In the genomic region with DNA sequence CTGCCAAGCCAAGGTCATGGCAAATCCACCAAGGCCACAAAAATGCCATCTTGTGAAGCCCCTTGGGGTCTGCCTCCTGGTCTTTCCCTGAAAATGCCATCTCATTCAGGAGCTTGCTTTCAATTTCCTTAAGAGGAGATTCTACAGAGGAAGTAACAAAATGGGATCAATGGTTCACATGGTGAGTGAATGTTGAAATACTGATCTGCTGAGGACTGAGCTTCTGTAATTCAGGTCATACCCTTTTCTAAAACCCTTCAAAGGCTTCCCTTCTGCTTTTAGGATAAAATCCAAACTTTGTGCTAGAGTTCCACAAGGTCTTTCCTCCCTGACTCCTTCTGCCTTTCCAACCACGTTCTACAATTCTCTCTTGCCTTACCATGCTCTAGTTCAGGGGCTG, we compare ENCODE assay signal across 26 cellular contexts. TPM values are rescaled to one million over a fixed set of nuclear protein-coding genes. Genes with fewer than 3 reads are reported as not detected.
DNase-seq lines count a peak whose midpoint lies in the region; ATAC-seq, FAIRE-seq and TF ChIP-seq lines count a peak whose summit lies in the region.
"Had no signal": no experiment of that assay in that cellular context is flagged by ENCODE, and none has a peak within 500 bp of the region (broad histone marks: within the 10 kb centered on the region; RNA-seq: fewer than 3 reads in every experiment).

No MANE protein-coding gene starts in this region.

- DNase-seq in AML-193 (lab: John Stamatoyannopoulos, UW) (peak; percentile 49 to 52), GM12892 (ENCODE audit: insufficient read length) (no peak), NB4 (ENCODE audit: low read depth) (peak; percentile 41), globus pallidus (ENCODE audit: low spot score) (peak; percentile 24)
- DNase-seq in stimulated activated CD4-positive, alpha-beta T cell treated with anti-CD3 and anti-CD28 coated beads, Interleukin-4, amount 100 ng/mL, for 24 hours = no peak
- DNase-seq: activated CD4-positive, alpha-beta T cell treated with anti-CD3 and anti-CD28 coated beads for 48 hours; activated T-cell treated with anti-CD3 and anti-CD28 coated beads, Interleukin-2, amount 50 U/mL, for 4 hours; Caco-2; cerebellar nuclear complex; DMS79; HCEC 1CT; islet precursor cell; NCI-H1092 treated with DMSO at 0.1 percent for 48 hours; NCI-H2029 treated with DMSO at 0.1 percent for 48 hours; NCI-H2227 treated with DMSO at 0.1 percent for 48 hours; NCI-H526 treated with DMSO at 0.1 percent for 48 hours; nephron progenitor cell; right cardiac atrium; RPMI8226; SK-N-SH; transverse colon had no signal

- ATAC-seq in HG03045 (IDR thresholded peaks at IDR 0.05; ENCODE audit: unreplicated experiment) (no peak), GM19463 (IDR thresholded peaks at IDR 0.05; ENCODE audit: unreplicated experiment) (no peak), HG03280 (IDR thresholded peaks at IDR 0.05; ENCODE audit: unreplicated experiment) (no peak)
- ATAC-seq: activated T-cell treated with anti-CD3 and anti-CD28 coated beads, Interleukin-2, amount 50 U/mL, for 4 hours; gastroesophageal sphincter; right cardiac atrium had no signal

- H3K4me3 ChIP-seq in NB4 (ENCODE audit: low read depth, low read length) = no peak overlapping the region
- H3K4me3 ChIP-seq: BLaER1, gastroesophageal sphincter, transverse colon had no signal

- peak; percentile 21 for FAIRE-seq in GM12892 (lab: Jason Lieb, UNC)

- no peak for TF ChIP-seq CTCF in NB4 (IDR thresholded peaks at IDR 0.05; ENCODE audit: low read depth, low read length)

- no peak for TF ChIP-seq POLR2A in GM12892 (IDR thresholded peaks at IDR 0.05; ENCODE audit: low read depth, low read length)
- no peak for TF ChIP-seq POLR2A in NB4 (IDR thresholded peaks at IDR 0.05; ENCODE audit: extremely low read depth, insufficient read length)

RNA-seq across cellular contexts. Expression of gene NR3C1, which starts 24.7 kb away (rescaled TPM):
- 104 TPM for polyA plus RNA-seq in GM12892 (2012; ENCODE audit: missing spikeins)

Comparison
In these comparisons a context has a peak if more than half of its experiments do, and no peak if none do; other contexts are left out.
1. DNase-seq: peak in AML-193 (2 of 2), NB4 (single experiment) and globus pallidus (single experiment); none in GM12892 (single experiment) and stimulated activated CD4-positive, alpha-beta T cell treated with anti-CD3 and anti-CD28 coated beads, Interleukin-4, amount 100 ng/mL, for 24 hours (single experiment).